Comparison of ENCODE assay signal across 2 cellular contexts in the genomic region with DNA sequence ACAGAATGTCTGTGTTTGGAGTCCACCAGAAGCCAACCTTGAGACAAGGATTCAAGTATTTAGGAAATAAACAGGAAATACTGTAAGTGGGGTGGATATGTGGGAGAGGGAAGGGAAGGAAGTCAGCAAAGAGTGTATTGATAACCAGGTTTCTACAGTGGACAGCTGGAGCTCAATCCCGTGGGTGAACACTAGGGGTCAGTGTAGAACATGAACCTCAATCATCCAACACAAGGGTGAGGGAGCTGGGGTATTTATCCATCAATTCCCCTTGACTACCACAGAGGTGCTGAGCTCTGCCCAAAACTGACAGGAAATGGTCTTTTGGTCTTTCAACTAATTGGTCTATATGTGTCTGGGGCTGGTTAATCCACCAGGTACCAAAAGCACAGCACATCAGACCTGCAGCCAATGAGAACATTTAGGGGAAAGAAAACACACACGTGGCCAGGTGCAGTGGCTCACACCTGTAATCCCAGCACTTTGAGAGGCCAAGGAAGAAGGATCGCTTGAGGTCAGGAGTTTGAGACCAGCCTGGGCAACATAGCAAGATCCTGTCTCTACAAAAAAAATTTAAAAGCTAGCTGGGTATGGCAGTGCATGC.
TF ChIP-seq lines count a peak whose summit lies in the region.

No MANE protein-coding gene starts in this region.

TF ChIP-seq in A549, 52 proteins besides CTCF, POLR2A, EP300 and RAD21:
- TF ChIP-seq, protein P1, sequence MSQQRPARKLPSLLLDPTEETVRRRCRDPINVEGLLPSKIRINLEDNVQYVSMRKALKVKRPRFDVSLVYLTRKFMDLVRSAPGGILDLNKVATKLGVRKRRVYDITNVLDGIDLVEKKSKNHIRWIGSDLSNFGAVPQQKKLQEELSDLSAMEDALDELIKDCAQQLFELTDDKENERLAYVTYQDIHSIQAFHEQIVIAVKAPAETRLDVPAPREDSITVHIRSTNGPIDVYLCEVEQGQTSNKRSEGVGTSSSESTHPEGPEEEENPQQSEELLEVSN (IDR thresholded peaks at IDR 0.05; ENCODE audit: borderline replicate concordance, low read depth), result no peak
- TF ChIP-seq RARB (CRISPR knock-in tag; IDR thresholded peaks at IDR 0.05), result no peak
- TF ChIP-seq JUNB (IDR thresholded peaks at IDR 0.05), result no peak
- no peak for TF ChIP-seq HOXA7 (CRISPR knock-in tag; IDR thresholded peaks at IDR 0.05)
- no peak for TF ChIP-seq CHD2 (IDR thresholded peaks at IDR 0.05; ENCODE audit: low read length, partially characterized antibody)
- no peak for TF ChIP-seq ZSCAN20 (CRISPR knock-in tag; IDR thresholded peaks at IDR 0.05)
- TF ChIP-seq, protein P2, sequence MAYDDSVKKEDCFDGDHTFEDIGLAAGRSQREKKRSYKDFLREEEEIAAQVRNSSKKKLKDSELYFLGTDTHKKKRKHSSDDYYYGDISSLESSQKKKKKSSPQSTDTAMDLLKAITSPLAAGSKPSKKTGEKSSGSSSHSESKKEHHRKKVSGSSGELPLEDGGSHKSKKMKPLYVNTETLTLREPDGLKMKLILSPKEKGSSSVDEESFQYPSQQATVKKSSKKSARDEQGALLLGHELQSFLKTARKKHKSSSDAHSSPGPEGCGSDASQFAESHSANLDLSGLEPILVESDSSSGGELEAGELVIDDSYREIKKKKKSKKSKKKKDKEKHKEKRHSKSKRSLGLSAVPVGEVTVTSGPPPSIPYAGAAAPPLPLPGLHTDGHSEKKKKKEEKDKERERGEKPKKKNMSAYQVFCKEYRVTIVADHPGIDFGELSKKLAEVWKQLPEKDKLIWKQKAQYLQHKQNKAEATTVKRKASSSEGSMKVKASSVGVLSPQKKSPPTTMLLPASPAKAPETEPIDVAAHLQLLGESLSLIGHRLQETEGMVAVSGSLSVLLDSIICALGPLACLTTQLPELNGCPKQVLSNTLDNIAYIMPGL (CRISPR knock-in tag; IDR thresholded peaks at IDR 0.05; ENCODE audit: borderline replicate concordance), result no peak
- TF ChIP-seq, protein P3, sequence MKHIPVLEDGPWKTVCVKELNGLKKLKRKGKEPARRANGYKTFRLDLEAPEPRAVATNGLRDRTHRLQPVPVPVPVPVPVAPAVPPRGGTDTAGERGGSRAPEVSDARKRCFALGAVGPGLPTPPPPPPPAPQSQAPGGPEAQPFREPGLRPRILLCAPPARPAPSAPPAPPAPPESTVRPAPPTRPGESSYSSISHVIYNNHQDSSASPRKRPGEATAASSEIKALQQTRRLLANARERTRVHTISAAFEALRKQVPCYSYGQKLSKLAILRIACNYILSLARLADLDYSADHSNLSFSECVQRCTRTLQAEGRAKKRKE (CRISPR knock-in tag; IDR thresholded peaks at IDR 0.05; ENCODE audit: low read depth), result no peak
- no peak for TF ChIP-seq ZNF302 (CRISPR knock-in tag; IDR thresholded peaks at IDR 0.05)
- TF ChIP-seq HOXB13 (CRISPR knock-in tag; IDR thresholded peaks at IDR 0.05; ENCODE audit: low read depth), result no peak

TF ChIP-seq in GM12878, 131 proteins besides CTCF, POLR2A, EP300 and RAD21:
- TF ChIP-seq POLR2AphosphoS2 (IDR thresholded peaks at IDR 0.05; ENCODE audit: low read depth, low read length) (no peak), MEF2B (IDR thresholded peaks at IDR 0.05; ENCODE audit: partially characterized antibody, poor library complexity, severe bottlenecking) (no peak), SMARCA5 (IDR thresholded peaks at IDR 0.05) (no peak), CEBPB (IDR thresholded peaks at IDR 0.05; ENCODE audit: borderline replicate concordance in 1 of 2, low read depth in 2 of 2, low read length in 2 of 2) (no peak), CHD2 (IDR thresholded peaks at IDR 0.05; ENCODE audit: borderline replicate concordance, low read depth, low read length) (no peak), RBBP5 (conservative IDR thresholded peaks at IDR 0.05) (no peak), EZH2 (IDR thresholded peaks at IDR 0.05; ENCODE audit: borderline replicate concordance, control insufficient read depth, low read depth, low read length) (no peak), KDM1A (IDR thresholded peaks at IDR 0.05; ENCODE audit: borderline replicate concordance) (no peak), ZNF622 (IDR thresholded peaks at IDR 0.05) (no peak), SKIL (IDR thresholded peaks at IDR 0.05; ENCODE audit: low read depth, poor library complexity, severe bottlenecking) (no peak)
- TF ChIP-seq, protein P4, sequence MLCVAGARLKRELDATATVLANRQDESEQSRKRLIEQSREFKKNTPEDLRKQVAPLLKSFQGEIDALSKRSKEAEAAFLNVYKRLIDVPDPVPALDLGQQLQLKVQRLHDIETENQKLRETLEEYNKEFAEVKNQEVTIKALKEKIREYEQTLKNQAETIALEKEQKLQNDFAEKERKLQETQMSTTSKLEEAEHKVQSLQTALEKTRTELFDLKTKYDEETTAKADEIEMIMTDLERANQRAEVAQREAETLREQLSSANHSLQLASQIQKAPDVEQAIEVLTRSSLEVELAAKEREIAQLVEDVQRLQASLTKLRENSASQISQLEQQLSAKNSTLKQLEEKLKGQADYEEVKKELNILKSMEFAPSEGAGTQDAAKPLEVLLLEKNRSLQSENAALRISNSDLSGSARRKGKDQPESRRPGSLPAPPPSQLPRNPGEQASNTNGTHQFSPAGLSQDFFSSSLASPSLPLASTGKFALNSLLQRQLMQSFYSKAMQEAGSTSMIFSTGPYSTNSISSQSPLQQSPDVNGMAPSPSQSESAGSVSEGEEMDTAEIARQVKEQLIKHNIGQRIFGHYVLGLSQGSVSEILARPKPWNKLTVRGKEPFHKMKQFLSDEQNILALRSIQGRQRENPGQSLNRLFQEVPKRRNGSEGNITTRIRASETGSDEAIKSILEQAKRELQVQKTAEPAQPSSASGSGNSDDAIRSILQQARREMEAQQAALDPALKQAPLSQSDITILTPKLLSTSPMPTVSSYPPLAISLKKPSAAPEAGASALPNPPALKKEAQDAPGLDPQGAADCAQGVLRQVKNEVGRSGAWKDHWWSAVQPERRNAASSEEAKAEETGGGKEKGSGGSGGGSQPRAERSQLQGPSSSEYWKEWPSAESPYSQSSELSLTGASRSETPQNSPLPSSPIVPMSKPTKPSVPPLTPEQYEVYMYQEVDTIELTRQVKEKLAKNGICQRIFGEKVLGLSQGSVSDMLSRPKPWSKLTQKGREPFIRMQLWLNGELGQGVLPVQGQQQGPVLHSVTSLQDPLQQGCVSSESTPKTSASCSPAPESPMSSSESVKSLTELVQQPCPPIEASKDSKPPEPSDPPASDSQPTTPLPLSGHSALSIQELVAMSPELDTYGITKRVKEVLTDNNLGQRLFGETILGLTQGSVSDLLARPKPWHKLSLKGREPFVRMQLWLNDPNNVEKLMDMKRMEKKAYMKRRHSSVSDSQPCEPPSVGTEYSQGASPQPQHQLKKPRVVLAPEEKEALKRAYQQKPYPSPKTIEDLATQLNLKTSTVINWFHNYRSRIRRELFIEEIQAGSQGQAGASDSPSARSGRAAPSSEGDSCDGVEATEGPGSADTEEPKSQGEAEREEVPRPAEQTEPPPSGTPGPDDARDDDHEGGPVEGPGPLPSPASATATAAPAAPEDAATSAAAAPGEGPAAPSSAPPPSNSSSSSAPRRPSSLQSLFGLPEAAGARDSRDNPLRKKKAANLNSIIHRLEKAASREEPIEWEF (IDR thresholded peaks at IDR 0.05; ENCODE audit: insufficient replicate concordance, low read depth, low read length), result no peak
- TF ChIP-seq, protein P5, sequence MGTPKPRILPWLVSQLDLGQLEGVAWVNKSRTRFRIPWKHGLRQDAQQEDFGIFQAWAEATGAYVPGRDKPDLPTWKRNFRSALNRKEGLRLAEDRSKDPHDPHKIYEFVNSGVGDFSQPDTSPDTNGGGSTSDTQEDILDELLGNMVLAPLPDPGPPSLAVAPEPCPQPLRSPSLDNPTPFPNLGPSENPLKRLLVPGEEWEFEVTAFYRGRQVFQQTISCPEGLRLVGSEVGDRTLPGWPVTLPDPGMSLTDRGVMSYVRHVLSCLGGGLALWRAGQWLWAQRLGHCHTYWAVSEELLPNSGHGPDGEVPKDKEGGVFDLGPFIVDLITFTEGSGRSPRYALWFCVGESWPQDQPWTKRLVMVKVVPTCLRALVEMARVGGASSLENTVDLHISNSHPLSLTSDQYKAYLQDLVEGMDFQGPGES (IDR thresholded peaks at IDR 0.05), result no peak
